1 cellular context compared by ENCODE assay signal in the genomic region with DNA sequence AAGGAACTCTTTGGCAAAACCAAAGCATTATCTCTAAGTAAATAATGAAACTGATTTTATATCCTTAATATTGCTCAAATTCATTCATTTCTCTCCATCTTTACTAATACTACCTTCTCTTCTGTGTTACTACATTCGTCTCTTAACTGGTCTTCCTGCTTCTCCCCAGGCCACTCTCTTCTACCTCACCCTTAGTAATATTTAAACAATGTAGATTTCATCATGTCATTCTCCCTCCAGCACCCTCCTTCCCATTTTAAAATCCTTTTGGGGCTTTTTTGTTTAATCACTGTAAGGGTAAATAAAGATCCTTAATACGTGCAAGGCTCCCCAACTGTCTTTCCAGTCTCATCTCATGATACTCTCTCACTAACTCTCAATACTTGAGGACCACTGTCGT.
TF ChIP-seq lines count a peak whose summit lies in the region.

No MANE protein-coding gene starts in this region.

TF ChIP-seq in GM23338, 12 proteins besides CTCF, POLR2A, EP300 and RAD21 (continued from another document):
- TF ChIP-seq, protein P1, sequence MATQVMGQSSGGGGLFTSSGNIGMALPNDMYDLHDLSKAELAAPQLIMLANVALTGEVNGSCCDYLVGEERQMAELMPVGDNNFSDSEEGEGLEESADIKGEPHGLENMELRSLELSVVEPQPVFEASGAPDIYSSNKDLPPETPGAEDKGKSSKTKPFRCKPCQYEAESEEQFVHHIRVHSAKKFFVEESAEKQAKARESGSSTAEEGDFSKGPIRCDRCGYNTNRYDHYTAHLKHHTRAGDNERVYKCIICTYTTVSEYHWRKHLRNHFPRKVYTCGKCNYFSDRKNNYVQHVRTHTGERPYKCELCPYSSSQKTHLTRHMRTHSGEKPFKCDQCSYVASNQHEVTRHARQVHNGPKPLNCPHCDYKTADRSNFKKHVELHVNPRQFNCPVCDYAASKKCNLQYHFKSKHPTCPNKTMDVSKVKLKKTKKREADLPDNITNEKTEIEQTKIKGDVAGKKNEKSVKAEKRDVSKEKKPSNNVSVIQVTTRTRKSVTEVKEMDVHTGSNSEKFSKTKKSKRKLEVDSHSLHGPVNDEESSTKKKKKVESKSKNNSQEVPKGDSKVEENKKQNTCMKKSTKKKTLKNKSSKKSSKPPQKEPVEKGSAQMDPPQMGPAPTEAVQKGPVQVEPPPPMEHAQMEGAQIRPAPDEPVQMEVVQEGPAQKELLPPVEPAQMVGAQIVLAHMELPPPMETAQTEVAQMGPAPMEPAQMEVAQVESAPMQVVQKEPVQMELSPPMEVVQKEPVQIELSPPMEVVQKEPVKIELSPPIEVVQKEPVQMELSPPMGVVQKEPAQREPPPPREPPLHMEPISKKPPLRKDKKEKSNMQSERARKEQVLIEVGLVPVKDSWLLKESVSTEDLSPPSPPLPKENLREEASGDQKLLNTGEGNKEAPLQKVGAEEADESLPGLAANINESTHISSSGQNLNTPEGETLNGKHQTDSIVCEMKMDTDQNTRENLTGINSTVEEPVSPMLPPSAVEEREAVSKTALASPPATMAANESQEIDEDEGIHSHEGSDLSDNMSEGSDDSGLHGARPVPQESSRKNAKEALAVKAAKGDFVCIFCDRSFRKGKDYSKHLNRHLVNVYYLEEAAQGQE (IDR thresholded peaks at IDR 0.05; ENCODE audit: unreplicated experiment): no peak
- TF ChIP-seq JUNB (IDR thresholded peaks at IDR 0.05; ENCODE audit: unreplicated experiment) (no peak), ZNF331 (CRISPR knock-in tag; IDR thresholded peaks at IDR 0.05; ENCODE audit: low read depth) (no peak), EZH2 (IDR thresholded peaks at IDR 0.05; ENCODE audit: low read depth, unreplicated experiment) (no peak)
- TF ChIP-seq, protein P2, sequence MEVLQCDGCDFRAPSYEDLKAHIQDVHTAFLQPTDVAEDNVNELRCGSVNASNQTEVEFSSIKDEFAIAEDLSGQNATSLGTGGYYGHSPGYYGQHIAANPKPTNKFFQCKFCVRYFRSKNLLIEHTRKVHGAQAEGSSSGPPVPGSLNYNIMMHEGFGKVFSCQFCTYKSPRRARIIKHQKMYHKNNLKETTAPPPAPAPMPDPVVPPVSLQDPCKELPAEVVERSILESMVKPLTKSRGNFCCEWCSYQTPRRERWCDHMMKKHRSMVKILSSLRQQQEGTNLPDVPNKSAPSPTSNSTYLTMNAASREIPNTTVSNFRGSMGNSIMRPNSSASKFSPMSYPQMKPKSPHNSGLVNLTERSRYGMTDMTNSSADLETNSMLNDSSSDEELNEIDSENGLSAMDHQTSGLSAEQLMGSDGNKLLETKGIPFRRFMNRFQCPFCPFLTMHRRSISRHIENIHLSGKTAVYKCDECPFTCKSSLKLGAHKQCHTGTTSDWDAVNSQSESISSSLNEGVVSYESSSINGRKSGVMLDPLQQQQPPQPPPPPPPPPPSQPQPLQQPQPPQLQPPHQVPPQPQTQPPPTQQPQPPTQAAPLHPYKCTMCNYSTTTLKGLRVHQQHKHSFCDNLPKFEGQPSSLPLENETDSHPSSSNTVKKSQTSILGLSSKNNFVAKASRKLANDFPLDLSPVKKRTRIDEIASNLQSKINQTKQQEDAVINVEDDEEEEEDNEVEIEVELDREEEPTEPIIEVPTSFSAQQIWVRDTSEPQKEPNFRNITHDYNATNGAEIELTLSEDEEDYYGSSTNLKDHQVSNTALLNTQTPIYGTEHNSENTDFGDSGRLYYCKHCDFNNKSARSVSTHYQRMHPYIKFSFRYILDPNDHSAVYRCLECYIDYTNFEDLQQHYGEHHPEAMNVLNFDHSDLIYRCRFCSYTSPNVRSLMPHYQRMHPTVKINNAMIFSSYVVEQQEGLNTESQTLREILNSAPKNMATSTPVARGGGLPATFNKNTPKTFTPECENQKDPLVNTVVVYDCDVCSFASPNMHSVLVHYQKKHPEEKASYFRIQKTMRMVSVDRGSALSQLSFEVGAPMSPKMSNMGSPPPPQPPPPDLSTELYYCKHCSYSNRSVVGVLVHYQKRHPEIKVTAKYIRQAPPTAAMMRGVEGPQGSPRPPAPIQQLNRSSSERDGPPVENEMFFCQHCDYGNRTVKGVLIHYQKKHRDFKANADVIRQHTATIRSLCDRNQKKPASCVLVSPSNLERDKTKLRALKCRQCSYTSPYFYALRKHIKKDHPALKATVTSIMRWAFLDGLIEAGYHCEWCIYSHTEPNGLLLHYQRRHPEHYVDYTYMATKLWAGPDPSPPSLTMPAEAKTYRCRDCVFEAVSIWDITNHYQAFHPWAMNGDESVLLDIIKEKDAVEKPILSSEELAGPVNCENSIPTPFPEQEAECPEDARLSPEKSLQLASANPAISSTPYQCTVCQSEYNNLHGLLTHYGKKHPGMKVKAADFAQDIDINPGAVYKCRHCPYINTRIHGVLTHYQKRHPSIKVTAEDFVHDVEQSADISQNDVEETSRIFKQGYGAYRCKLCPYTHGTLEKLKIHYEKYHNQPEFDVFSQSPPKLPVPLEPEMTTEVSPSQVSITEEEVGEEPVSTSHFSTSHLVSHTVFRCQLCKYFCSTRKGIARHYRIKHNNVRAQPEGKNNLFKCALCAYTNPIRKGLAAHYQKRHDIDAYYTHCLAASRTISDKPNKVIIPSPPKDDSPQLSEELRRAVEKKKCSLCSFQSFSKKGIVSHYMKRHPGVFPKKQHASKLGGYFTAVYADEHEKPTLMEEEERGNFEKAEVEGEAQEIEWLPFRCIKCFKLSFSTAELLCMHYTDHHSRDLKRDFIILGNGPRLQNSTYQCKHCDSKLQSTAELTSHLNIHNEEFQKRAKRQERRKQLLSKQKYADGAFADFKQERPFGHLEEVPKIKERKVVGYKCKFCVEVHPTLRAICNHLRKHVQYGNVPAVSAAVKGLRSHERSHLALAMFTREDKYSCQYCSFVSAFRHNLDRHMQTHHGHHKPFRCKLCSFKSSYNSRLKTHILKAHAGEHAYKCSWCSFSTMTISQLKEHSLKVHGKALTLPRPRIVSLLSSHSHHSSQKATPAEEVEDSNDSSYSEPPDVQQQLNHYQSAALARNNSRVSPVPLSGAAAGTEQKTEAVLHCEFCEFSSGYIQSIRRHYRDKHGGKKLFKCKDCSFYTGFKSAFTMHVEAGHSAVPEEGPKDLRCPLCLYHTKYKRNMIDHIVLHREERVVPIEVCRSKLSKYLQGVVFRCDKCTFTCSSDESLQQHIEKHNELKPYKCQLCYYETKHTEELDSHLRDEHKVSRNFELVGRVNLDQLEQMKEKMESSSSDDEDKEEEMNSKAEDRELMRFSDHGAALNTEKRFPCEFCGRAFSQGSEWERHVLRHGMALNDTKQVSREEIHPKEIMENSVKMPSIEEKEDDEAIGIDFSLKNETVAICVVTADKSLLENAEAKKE (CRISPR knock-in tag; IDR thresholded peaks at IDR 0.05): no peak
- TF ChIP-seq, protein P3, sequence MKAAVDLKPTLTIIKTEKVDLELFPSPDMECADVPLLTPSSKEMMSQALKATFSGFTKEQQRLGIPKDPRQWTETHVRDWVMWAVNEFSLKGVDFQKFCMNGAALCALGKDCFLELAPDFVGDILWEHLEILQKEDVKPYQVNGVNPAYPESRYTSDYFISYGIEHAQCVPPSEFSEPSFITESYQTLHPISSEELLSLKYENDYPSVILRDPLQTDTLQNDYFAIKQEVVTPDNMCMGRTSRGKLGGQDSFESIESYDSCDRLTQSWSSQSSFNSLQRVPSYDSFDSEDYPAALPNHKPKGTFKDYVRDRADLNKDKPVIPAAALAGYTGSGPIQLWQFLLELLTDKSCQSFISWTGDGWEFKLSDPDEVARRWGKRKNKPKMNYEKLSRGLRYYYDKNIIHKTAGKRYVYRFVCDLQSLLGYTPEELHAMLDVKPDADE (IDR thresholded peaks at IDR 0.05): no peak
